23 cellular contexts compared by ENCODE assay signal in genomic region chr2:16252251-16252650, GRCh38.
"Had no signal": no experiment of that assay in that cellular context is flagged by ENCODE, and none has a peak within 500 bp of the region (broad histone marks: within the 10 kb centered on the region; RNA-seq: fewer than 3 reads in every experiment).

No MANE protein-coding gene starts in this region.

- H3K4me3 ChIP-seq: adrenal gland, ascending aorta, esophagus muscularis mucosa, gastrocnemius medialis, spleen, thyroid gland, vagina had no signal

- H3K27me3 ChIP-seq: ascending aorta, brain microvascular endothelial cell, gastrocnemius medialis, thyroid gland, vagina had no signal

- H3K4me1 ChIP-seq: adrenal gland, ascending aorta, esophagus muscularis mucosa, spleen, vagina had no signal

- H3K27ac ChIP-seq: adrenal gland, ascending aorta, brain microvascular endothelial cell, esophagus muscularis mucosa, gastrocnemius medialis, neutrophil, spleen, thyroid gland, vagina had no signal

- H3K27ac Mint-ChIP-seq: activated naive CD8-positive, alpha-beta T cell; activated T-cell treated with anti-CD3 and anti-CD28 coated beads, Interleukin-2, amount 50 U/mL, for 24 hours; activated T-helper 2 cell treated with anti-CD3 and anti-CD28 coated beads, Interferon-gamma antibody, Interleukin-2, Interleukin-4, amounts not matched to agents 10 μg/mL and 5 μg/mL and 100 μg/mL, durations not matched to agents 14 hours and 24 hours and 36 hours; effector memory CD8-positive, alpha-beta T cell; naive thymus-derived CD8-positive, alpha-beta T cell; T-helper 1 cell treated with Interleukin-12 subunit alpha and Interleukin-12 subunit beta and Interleukin-4 antibody, amounts not matched to agents 30 μg/mL and 1 μg/mL, for 36 hours; WTC11 had no signal

- H3K36me3 Mint-ChIP-seq: activated naive CD8-positive, alpha-beta T cell; naive thymus-derived CD8-positive, alpha-beta T cell had no signal

- DNase-seq: activated naive CD4-positive, alpha-beta T cell; activated T-cell treated with anti-CD3 and anti-CD28 coated beads, Interleukin-2, amount 50 U/mL, for 24 hours; adrenal gland; brain microvascular endothelial cell; caudate nucleus; dermis blood vessel endothelial cell; effector memory CD8-positive, alpha-beta T cell; gastrocnemius medialis; hippocampal formation; naive thymus-derived CD8-positive, alpha-beta T cell; spleen; stimulated activated CD4-positive, alpha-beta T cell treated with anti-CD3 and anti-CD28 coated beads, Interleukin-4, amount 100 ng/mL, for 1 hour; stimulated activated naive CD4-positive, alpha-beta T cell treated with Interleukin-2 at 50 U/mL for 16 hours; T1000 had no signal

- H3K36me3 ChIP-seq: adrenal gland, ascending aorta, brain microvascular endothelial cell, esophagus muscularis mucosa, gastrocnemius medialis, neutrophil, spleen, thyroid gland, vagina had no signal

- H3K9me3 ChIP-seq: adrenal gland, ascending aorta, esophagus muscularis mucosa, gastrocnemius medialis, neutrophil, spleen, thyroid gland, vagina had no signal

- ATAC-seq: effector memory CD8-positive, alpha-beta T cell; gastrocnemius medialis; naive thymus-derived CD8-positive, alpha-beta T cell; WTC11 had no signal

- H3K4me3 Mint-ChIP-seq: activated naive CD8-positive, alpha-beta T cell; activated T-cell treated with anti-CD3 and anti-CD28 coated beads, Interleukin-2, amount 50 U/mL, for 24 hours; effector memory CD8-positive, alpha-beta T cell; naive thymus-derived CD8-positive, alpha-beta T cell; T-helper 1 cell treated with Interleukin-12 subunit alpha and Interleukin-12 subunit beta and Interleukin-4 antibody, amounts not matched to agents 30 μg/mL and 1 μg/mL, for 36 hours; WTC11 had no signal

- H3K9me3 Mint-ChIP-seq: activated T-cell treated with anti-CD3 and anti-CD28 coated beads, Interleukin-2, amount 50 U/mL, for 24 hours; activated T-helper 2 cell treated with anti-CD3 and anti-CD28 coated beads, Interferon-gamma antibody, Interleukin-2, Interleukin-4, amounts not matched to agents 10 μg/mL and 5 μg/mL and 100 μg/mL, durations not matched to agents 14 hours and 24 hours and 36 hours; naive thymus-derived CD8-positive, alpha-beta T cell; T-helper 1 cell treated with Interleukin-12 subunit alpha and Interleukin-12 subunit beta and Interleukin-4 antibody, amounts not matched to agents 30 μg/mL and 1 μg/mL, for 36 hours had no signal

- H3K27me3 Mint-ChIP-seq: activated T-cell treated with anti-CD3 and anti-CD28 coated beads, Interleukin-2, amount 50 U/mL, for 24 hours had no signal
